In the genomic region with DNA sequence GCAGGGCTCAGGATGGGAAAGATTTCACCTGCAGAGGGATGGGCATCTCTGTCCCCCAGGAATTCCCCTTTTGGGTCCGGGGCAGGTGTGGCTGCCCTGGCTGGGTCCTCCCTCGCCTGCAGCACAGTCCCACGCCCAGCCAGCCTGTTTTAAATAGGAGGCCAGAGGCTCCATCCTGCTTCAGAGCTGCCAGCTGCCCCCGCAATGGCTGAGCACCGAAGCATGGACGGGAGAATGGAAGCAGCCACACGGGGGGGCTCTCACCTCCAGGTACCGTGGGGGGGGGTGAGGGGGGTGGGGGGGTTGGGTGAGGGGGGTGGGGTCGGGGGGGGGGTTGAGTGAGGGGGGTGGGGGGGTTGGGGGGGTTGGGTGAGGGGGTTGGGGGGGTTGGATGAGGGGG, we compare ENCODE assay signal across 1 cellular context.
A peak's percentile ranks its signal among the peaks of the same experiment; 100 is the strongest.
TF ChIP-seq lines count a peak whose summit lies in the region.

No MANE protein-coding gene starts in this region.

TF ChIP-seq in HepG2, 621 proteins besides CTCF, POLR2A, EP300 and RAD21:
- TF ChIP-seq RFX1 (IDR thresholded peaks at IDR 0.05) = no peak
- TF ChIP-seq ZNF709 (CRISPR knock-in tag; IDR thresholded peaks at IDR 0.05) = no peak
- TF ChIP-seq TP53 (CRISPR knock-in tag; conservative IDR thresholded peaks at IDR 0.05) = no peak
- TF ChIP-seq ZNF383 (CRISPR knock-in tag; IDR thresholded peaks at IDR 0.05; ENCODE audit: borderline replicate concordance) = no peak
- TF ChIP-seq ZNF740 (CRISPR knock-in tag; IDR thresholded peaks at IDR 0.05) = 0 out of 2 replicates have a peak, but pooled peaks have one; percentile 43
- no peak for TF ChIP-seq NFE2 (CRISPR knock-in tag; IDR thresholded peaks at IDR 0.05)
- no peak for TF ChIP-seq REL (CRISPR knock-in tag; conservative IDR thresholded peaks at IDR 0.05)
